Comparison of ENCODE assay signal across 8 cellular contexts in genomic region chr20:63573739-63574131, GRCh38. TPM values are rescaled to one million over a fixed set of nuclear protein-coding genes. Genes with fewer than 3 reads are reported as not detected.
A peak's percentile ranks its signal among the peaks of the same experiment; 100 is the strongest.
DNase-seq lines count a peak whose midpoint lies in the region; ATAC-seq and TF ChIP-seq lines count a peak whose summit lies in the region.

No MANE protein-coding gene starts in this region.

- peak overlapping the region; percentile 42 for H3K27ac Mint-ChIP-seq in CD4-positive, alpha-beta T cell

- H3K79me2 ChIP-seq in OCI-LY3 (ENCODE audit: low read length), result no peaks in the 10 kb centered on the region

- CTCF ChIA-PET in CD4-positive, alpha-beta T cell (lab: Charles Lee), result interaction anchor here (1.4 to 2.2 kb wide), 2 partner anchors 36 to 68 kb away, joined by 3 to 6 read pairs; no protein-coding TSS in a partner anchor

- no peaks in the 10 kb centered on the region for H3K36me3 ChIP-seq in OCI-LY3 (replicated peaks; ENCODE audit: low read depth, low read length)
- no peaks in the 10 kb centered on the region for H3K36me3 ChIP-seq in neuron (ENCODE audit: insufficient read depth, low read length)

- POLR2A ChIA-PET in CD4-positive, alpha-beta T cell (lab: Charles Lee), result interaction anchor here (1.1 to 2.3 kb wide), 9 partner anchors 21 to 84 kb away, joined by 3 to 9 read pairs (median 4); partner anchors contain the start of genes GMEB2, PPDPF, PTK6 and RTEL1

- H3K27me3 ChIP-seq in CD4-positive, alpha-beta T cell (ENCODE audit: control insufficient read depth, insufficient read depth, low read length), result no peaks in the 10 kb centered on the region
- H3K27me3 ChIP-seq in OCI-LY3 (ENCODE audit: low read depth, low read length) (peaks cover 66% of the 10 kb centered on the region), neuron (ENCODE audit: insufficient read depth, low read length) (no peaks in the 10 kb centered on the region)

- peak overlapping the region; percentile 84 for H3K4me3 ChIP-seq in OCI-LY3 (ENCODE audit: low read length)
- peak overlapping the region; percentile 86 for H3K4me3 ChIP-seq in neuron (ENCODE audit: low read length)

- TF ChIP-seq CTCF in CD4-positive, alpha-beta T cell (IDR thresholded peaks at IDR 0.05), result no peak
- no peak for TF ChIP-seq CTCF in OCI-LY3 (IDR thresholded peaks at IDR 0.05; ENCODE audit: low read depth, low read length)

- peaks cover 13% of the 10 kb centered on the region for H3K4me1 Mint-ChIP-seq in CD4-positive, alpha-beta T cell (ENCODE audit: low read depth)

- H3K4me1 ChIP-seq in OCI-LY3 (ENCODE audit: low read length) (peaks cover 19% of the 10 kb centered on the region), neuron (ENCODE audit: insufficient read depth, low read length) (peaks cover 10% of the 10 kb centered on the region)

- H3K36me3 Mint-ChIP-seq in CD4-positive, alpha-beta T cell (ENCODE audit: low read depth), result no peaks in the 10 kb centered on the region

- no peaks in the 10 kb centered on the region for H3K9me3 ChIP-seq in CD4-positive, alpha-beta T cell (ENCODE audit: control insufficient read depth, low read length)
- no peaks in the 10 kb centered on the region for H3K9me3 ChIP-seq in OCI-LY3 (ENCODE audit: insufficient read depth, low read length)
- H3K9me3 ChIP-seq in neuron (ENCODE audit: low read length), result peaks cover 2% of the 10 kb centered on the region

- intact Hi-C loops in CD4-positive, alpha-beta T cell (cut with DNase I, micrococcal nuclease), result no loop called here

- H3K27me3 Mint-ChIP-seq in CD4-positive, alpha-beta T cell, result no peaks in the 10 kb centered on the region

- H4K20me1 ChIP-seq in OCI-LY3 (ENCODE audit: insufficient read depth, low read length), result peaks cover 23% of the 10 kb centered on the region

- H3K9ac ChIP-seq in OCI-LY3 (ENCODE audit: low read length), result peak overlapping the region; percentile 70

- no peaks in the 10 kb centered on the region for H3K9me3 Mint-ChIP-seq in CD4-positive, alpha-beta T cell

- H2AFZ ChIP-seq in OCI-LY3 (ENCODE audit: low read depth, low read length) (no peak overlapping the region), neuron (ENCODE audit: low read depth, low read length) (peak overlapping the region; percentile 42)

- H3K27ac ChIP-seq in CD4-positive, alpha-beta T cell (ENCODE audit: low read depth, low read length), result no peak overlapping the region
- H3K27ac ChIP-seq in OCI-LY3 (ENCODE audit: low read length) (no peak overlapping the region), epithelial cell of prostate (peak overlapping the region; percentile 26)

- peak overlapping the region; percentile 74 for H3K4me3 Mint-ChIP-seq in CD4-positive, alpha-beta T cell

- peak; percentile 37 for ATAC-seq in CD4-positive, alpha-beta T cell (ENCODE audit: poor library complexity)
- ATAC-seq in GM18867 (IDR thresholded peaks at IDR 0.05; ENCODE audit: unreplicated experiment), result no peak

- peak overlapping the region; percentile 98 for H3K4me2 ChIP-seq in OCI-LY3 (ENCODE audit: low read length)

- DNase-seq in CD4-positive, alpha-beta T cell, result peak in 1 of 10 experiments; percentile 46
- no peak for DNase-seq in epithelial cell of prostate (ENCODE audit: low read depth, low spot score)
- no peak for DNase-seq in stimulated activated CD4-positive, alpha-beta T cell treated with anti-CD3 and anti-CD28 coated beads, Interleukin-2, amount 100 ng/mL, for 24 hours
- no peak for DNase-seq in NCI-H146 treated with DMSO at 0.1 percent for 48 hours (lab: John Stamatoyannopoulos, UW; ENCODE audit: unreplicated experiment)
- DNase-seq in cerebellar nuclear complex (lab: John Stamatoyannopoulos, UW), result no peak

RNA-seq across cellular contexts. Expression of gene HELZ2, which starts 0.3 kb away (rescaled TPM):
- total RNA-seq in CD4-positive, alpha-beta T cell, result 10 to 100 TPM; 57.7 to 59.6 TPM

RNA-seq across cellular contexts. Expression of gene FNDC11, which starts 19.8 kb away (rescaled TPM):
- 1 to 10 TPM; 1.7 to 1.8 TPM for total RNA-seq in CD4-positive, alpha-beta T cell

RNA-seq across cellular contexts. Expression of gene SRMS, which starts 26.2 kb away (rescaled TPM):
- not detected for total RNA-seq in CD4-positive, alpha-beta T cell

RNA-seq across cellular contexts. Expression of gene PTK6, which starts 36.6 kb away (rescaled TPM):
- under 1 TPM; 0.19 to 0.22 TPM for total RNA-seq in CD4-positive, alpha-beta T cell

RNA-seq across cellular contexts. Expression of gene GMEB2, which starts 53.2 kb away (rescaled TPM):
- total RNA-seq in CD4-positive, alpha-beta T cell, result 10 to 100 TPM; 32.9 to 34.0 TPM
